21 cellular contexts compared by ENCODE assay signal in genomic region chr18:5466256-5466655, GRCh38.
A peak's percentile ranks its signal among the peaks of the same experiment; 100 is the strongest.
DNase-seq lines count a peak whose midpoint lies in the region; ATAC-seq and TF ChIP-seq lines count a peak whose summit lies in the region.
"Had no signal": no experiment of that assay in that cellular context is flagged by ENCODE, and none has a peak within 500 bp of the region (broad histone marks: within the 10 kb centered on the region; RNA-seq: fewer than 3 reads in every experiment).

No MANE protein-coding gene starts in this region.

- WGBS in right cardiac atrium, result 66% methylated on average over 5 of the region's 5 CpGs

- no peaks in the 10 kb centered on the region for H3K27me3 ChIP-seq in HL-60 (ENCODE audit: insufficient read depth, poor library complexity, severe bottlenecking)
- no peaks in the 10 kb centered on the region for H3K27me3 ChIP-seq in right cardiac atrium (ENCODE audit: control insufficient read depth, insufficient read depth)
- H3K27me3 ChIP-seq: vagina had no signal

- intact Hi-C loops in right cardiac atrium (cut with DNase I), result loop anchor here in 1 of 4 donors (10.0 kb wide), 1 partner anchor 79 kb away; the partner anchor contains the start of gene EPB41L3

- H3K4me3 ChIP-seq in AG10803 (ENCODE audit: low read length) (no peak overlapping the region), HL-60 (replicated peaks; ENCODE audit: insufficient read depth, low read length) (peak overlapping the region; percentile 15), right cardiac atrium (ENCODE audit: low read length) (no peak overlapping the region)
- H3K4me3 ChIP-seq: GM12878, vagina had no signal

- ATAC-seq in right cardiac atrium, result peak; percentile 37 to 51
- ATAC-seq in GM21723 (IDR thresholded peaks at IDR 0.05; ENCODE audit: unreplicated experiment), result no peak
- ATAC-seq: activated CD8-positive, alpha-beta memory T cell treated with anti-CD3 and anti-CD28 coated beads, Interleukin-2, amount 10 ng/mL, durations not matched to agents 7 days and 5 days; GM12878 had no signal

- H3K4me1 Mint-ChIP-seq in glutamatergic neuron (ENCODE audit: low read depth, unreplicated experiment), result peaks cover 44% of the 10 kb centered on the region
- H3K4me1 Mint-ChIP-seq: activated CD8-positive, alpha-beta memory T cell treated with anti-CD3 and anti-CD28 coated beads, Interleukin-2, amount 10 ng/mL, durations not matched to agents 7 days and 5 days had no signal

- no peaks in the 10 kb centered on the region for H3K36me3 Mint-ChIP-seq in glutamatergic neuron (ENCODE audit: unreplicated experiment)
- H3K36me3 Mint-ChIP-seq: activated CD8-positive, alpha-beta memory T cell treated with anti-CD3 and anti-CD28 coated beads, Interleukin-2, amount 10 ng/mL, durations not matched to agents 7 days and 5 days had no signal

- no peak overlapping the region for H3K27ac Mint-ChIP-seq in glutamatergic neuron (ENCODE audit: unreplicated experiment)
- H3K27ac Mint-ChIP-seq: activated CD8-positive, alpha-beta memory T cell treated with anti-CD3 and anti-CD28 coated beads, Interleukin-2, amount 10 ng/mL, durations not matched to agents 7 days and 5 days; T-helper 2 cell treated with Interferon-gamma antibody and Interleukin-4, amounts not matched to agents 5 μg/mL and 100 μg/mL, for 36 hours had no signal

- TF ChIP-seq CTCF in AG10803 (conservative IDR thresholded peaks at IDR 0.05; ENCODE audit: low read length), result no peak
- no peak for TF ChIP-seq CTCF in HL-60 (IDR thresholded peaks at IDR 0.05; ENCODE audit: insufficient read depth, low read length)
- no peak for TF ChIP-seq CTCF in glutamatergic neuron (IDR thresholded peaks at IDR 0.05; ENCODE audit: partially characterized antibody, unreplicated experiment)

- no peaks in the 10 kb centered on the region for H3K9me3 ChIP-seq in right cardiac atrium (ENCODE audit: control insufficient read depth, low read length)
- H3K9me3 ChIP-seq: Caco-2, vagina had no signal

- H3K4me3 Mint-ChIP-seq in glutamatergic neuron (ENCODE audit: unreplicated experiment), result no peak overlapping the region
- H3K4me3 Mint-ChIP-seq: activated CD8-positive, alpha-beta memory T cell treated with anti-CD3 and anti-CD28 coated beads, Interleukin-2, amount 10 ng/mL, durations not matched to agents 7 days and 5 days; T-helper 2 cell treated with Interferon-gamma antibody and Interleukin-4, amounts not matched to agents 5 μg/mL and 100 μg/mL, for 36 hours had no signal

- peaks cover 3% of the 10 kb centered on the region for H3K9me3 Mint-ChIP-seq in glutamatergic neuron (ENCODE audit: unreplicated experiment)
- H3K9me3 Mint-ChIP-seq: T-helper 2 cell treated with Interferon-gamma antibody and Interleukin-4, amounts not matched to agents 5 μg/mL and 100 μg/mL, for 36 hours had no signal

- peak; percentile 58 for DNase-seq in AG10803 (ENCODE audit: low read depth)
- peak; percentile 94 to 95 for DNase-seq in HL-60 (ENCODE audit: low read depth in 1 of 2, low spot score in 1 of 2)
- DNase-seq in OCI-M1 (lab: John Stamatoyannopoulos, UW), result peak; percentile 38
- no peak for DNase-seq in right cardiac atrium
- DNase-seq in activated effector memory CD4-positive, alpha-beta T cell treated with Interleukin-2 at 50 U/mL for 16 hours, result no peak
- no peak for DNase-seq in glutamatergic neuron
- no peak for DNase-seq in DMS53 (lab: John Stamatoyannopoulos, UW)
- DNase-seq: activated CD8-positive, alpha-beta memory T cell treated with anti-CD3 and anti-CD28 coated beads, Interleukin-2, amount 10 ng/mL, durations not matched to agents 7 days and 5 days; activated gamma-delta T cell; amniotic stem cell; Caco-2; central memory CD4-positive, alpha-beta T cell; effector CD4-positive, alpha-beta T cell; hypothalamus; NCI-H1105; NCI-H2171; occipital lobe had no signal

- H3K27ac ChIP-seq in HL-60 (replicated peaks) (peak overlapping the region; percentile 89), right cardiac atrium (ENCODE audit: low read length) (no peak overlapping the region)
- H3K27ac ChIP-seq: vagina had no signal

- H3K4me1 ChIP-seq in right cardiac atrium (ENCODE audit: control insufficient read depth, insufficient read depth, low read length), result peaks cover 2% of the 10 kb centered on the region
- H3K4me1 ChIP-seq: Caco-2 had no signal

- H3K27me3 Mint-ChIP-seq in glutamatergic neuron (ENCODE audit: unreplicated experiment), result peaks cover 2% of the 10 kb centered on the region

Comparison
In these comparisons a context has a peak if more than half of its experiments do, and no peak if none do; other contexts are left out.
1. DNase-seq: peak in AG10803 (single experiment), HL-60 (2 of 2) and OCI-M1 (single experiment); none in right cardiac atrium (0 of 3), activated effector memory CD4-positive, alpha-beta T cell treated with Interleukin-2 at 50 U/mL for 16 hours (single experiment), glutamatergic neuron (single experiment) and DMS53 (single experiment).